Comparison of ENCODE assay signal across 19 cellular contexts in genomic region chr11:69401715-69402114, GRCh38.
DNase-seq lines count a peak whose midpoint lies in the region; TF ChIP-seq lines count a peak whose summit lies in the region.
"Had no signal": no experiment of that assay in that cellular context is flagged by ENCODE, and none has a peak within 500 bp of the region (broad histone marks: within the 10 kb centered on the region; RNA-seq: fewer than 3 reads in every experiment).

No MANE protein-coding gene starts in this region.

- intact Hi-C loops in PC-9 (cut with micrococcal nuclease; ENCODE audit: unreplicated experiment): no loop called here

- H3K36me3 ChIP-seq in Loucy (ENCODE audit: insufficient read depth, low read length): no peaks in the 10 kb centered on the region
- no peaks in the 10 kb centered on the region for H3K36me3 ChIP-seq in mesenchymal stem cell (ENCODE audit: control insufficient read depth in 1 of 2, insufficient read depth in 2 of 2, low read depth in 1 of 2, low read length in 2 of 2)
- no peaks in the 10 kb centered on the region for H3K36me3 ChIP-seq in PC-9 (ENCODE audit: low read depth)
- H3K36me3 ChIP-seq in SJCRH30: no peaks in the 10 kb centered on the region
- H3K36me3 ChIP-seq: sigmoid colon had no signal

- peak overlapping the region; percentile 15 for H2BK15ac ChIP-seq in mesenchymal stem cell (ENCODE audit: low read depth, poor library complexity, severe bottlenecking)

- no TSS peak for BruUV-seq in PC-9 (replicated peaks; lab: Mats Ljungman, UMichigan)

- H3K27ac ChIP-seq in mesenchymal stem cell (ENCODE audit: low read length, poor library complexity, severe bottlenecking): no peak overlapping the region
- H3K27ac ChIP-seq in PC-9: no peak overlapping the region
- no peak overlapping the region for H3K27ac ChIP-seq in SJCRH30
- H3K27ac ChIP-seq: parathyroid adenoma, sigmoid colon had no signal

- H2AFZ ChIP-seq in Loucy (ENCODE audit: low read length) (no peak overlapping the region), mesenchymal stem cell (ENCODE audit: low read depth, low read length) (no peak overlapping the region), PC-9 (no peak overlapping the region)
- H2AFZ ChIP-seq: parathyroid adenoma had no signal

- H2BK12ac ChIP-seq in mesenchymal stem cell (ENCODE audit: low read length in 2 of 2): no peak overlapping the region

- WGBS in mesenchymal stem cell: 85% methylated on average over 5 of the region's 5 CpGs

- no peaks in the 10 kb centered on the region for H3K79me1 ChIP-seq in mesenchymal stem cell (replicated peaks; ENCODE audit: low read length, poor library complexity, severe bottlenecking)

- H2BK120ac ChIP-seq in mesenchymal stem cell (ENCODE audit: low read depth, low read length): no peak overlapping the region

- no peaks in the 10 kb centered on the region for H3K27me3 ChIP-seq in Loucy (ENCODE audit: insufficient read depth, low read length, poor library complexity, severe bottlenecking)
- peaks cover 0 to 4% of the 10 kb centered on the region in 2 experiments for H3K27me3 ChIP-seq in mesenchymal stem cell (ENCODE audit: control insufficient read depth in 1 of 2, insufficient read depth in 1 of 2, low read length in 2 of 2)
- no peaks in the 10 kb centered on the region for H3K27me3 ChIP-seq in PC-9 (ENCODE audit: insufficient read depth, low read depth)
- H3K27me3 ChIP-seq in SJCRH30: no peaks in the 10 kb centered on the region
- H3K27me3 ChIP-seq: sigmoid colon had no signal

- no peak overlapping the region for H4K8ac ChIP-seq in mesenchymal stem cell (ENCODE audit: low read length)

- H3K4ac ChIP-seq in mesenchymal stem cell (ENCODE audit: low read depth in 1 of 2, low read length in 2 of 2): peak overlapping the region in 1 of 2 experiments; percentile 39

- H3K23ac ChIP-seq in mesenchymal stem cell (ENCODE audit: low read length in 2 of 2): no peak overlapping the region

- H3K18ac ChIP-seq in mesenchymal stem cell (ENCODE audit: low read depth in 1 of 2, low read length in 2 of 2): no peak overlapping the region

- no peak overlapping the region for H2BK5ac ChIP-seq in mesenchymal stem cell (ENCODE audit: low read depth, low read length, poor library complexity, severe bottlenecking)

- no peak for TF ChIP-seq CTCF in Loucy (conservative IDR thresholded peaks at IDR 0.05; ENCODE audit: low read length)
- no peak for TF ChIP-seq CTCF in PC-9 (conservative IDR thresholded peaks at IDR 0.05)

- no peak overlapping the region for H3K14ac ChIP-seq in mesenchymal stem cell (ENCODE audit: low read length in 2 of 2)

- H3K9me3 ChIP-seq in Loucy (ENCODE audit: insufficient read depth, low read depth, low read length) (no peaks in the 10 kb centered on the region), mesenchymal stem cell (ENCODE audit: control insufficient read depth, low read length) (peaks cover 15% of the 10 kb centered on the region), PC-9 (ENCODE audit: insufficient read depth, low read depth) (no peaks in the 10 kb centered on the region; the same call in 1 of the 2 replicates), SJCRH30 (replicated peaks) (no peaks in the 10 kb centered on the region; the same call in 1 of the 2 replicates)
- H3K9me3 ChIP-seq: sigmoid colon had no signal

- POLR2A ChIA-PET in PC-9 (lab: Charles Lee; ENCODE audit: unreplicated experiment): no interaction called here

- H3K4me1 ChIP-seq in Loucy (ENCODE audit: insufficient read depth, low read length, poor library complexity, severe bottlenecking) (peaks cover 32% of the 10 kb centered on the region), mesenchymal stem cell (ENCODE audit: control insufficient read depth, insufficient read depth, low read depth, low read length) (peaks cover 24% of the 10 kb centered on the region), PC-9 (replicated peaks; ENCODE audit: insufficient read depth) (peaks cover 11% of the 10 kb centered on the region), SJCRH30 (no peaks in the 10 kb centered on the region)

- H4K20me1 ChIP-seq in Loucy (ENCODE audit: insufficient read depth, low read length, poor library complexity, severe bottlenecking) (no peaks in the 10 kb centered on the region), PC-9 (ENCODE audit: insufficient read depth) (no peaks in the 10 kb centered on the region)

- H2AK5ac ChIP-seq in mesenchymal stem cell (ENCODE audit: low read length, severe bottlenecking): no peak overlapping the region

- H3K9ac ChIP-seq in Loucy (ENCODE audit: low read depth, low read length, poor library complexity, severe bottlenecking) (peak overlapping the region; percentile 51), mesenchymal stem cell (ENCODE audit: low read length) (no peak overlapping the region)
- H3K9ac ChIP-seq: parathyroid adenoma had no signal

- H3K79me2 ChIP-seq in Loucy (ENCODE audit: insufficient read depth, low read length): no peaks in the 10 kb centered on the region
- no peaks in the 10 kb centered on the region for H3K79me2 ChIP-seq in PC-9 (ENCODE audit: low read depth)
- H3K79me2 ChIP-seq: parathyroid adenoma had no signal

- CTCF ChIA-PET in PC-9 (lab: Charles Lee): no interaction called here

- H3K4me3 ChIP-seq in Loucy (ENCODE audit: low read length, poor library complexity, severe bottlenecking) (peak overlapping the region; percentile 20), mesenchymal stem cell (ENCODE audit: insufficient read depth in 1 of 2, low read depth in 1 of 2, low read length in 2 of 2) (no peak overlapping the region), PC-9 (no peak overlapping the region), SJCRH30 (no peak overlapping the region)
- H3K4me3 ChIP-seq: sigmoid colon had no signal

- H3F3A ChIP-seq in Loucy (ENCODE audit: low read depth) (no peaks in the 10 kb centered on the region), PC-9 (ENCODE audit: insufficient read depth, low read depth) (peaks cover 27% of the 10 kb centered on the region)

- H4K91ac ChIP-seq in mesenchymal stem cell (ENCODE audit: low read length): peak overlapping the region; percentile 4

- H3K4me2 ChIP-seq in Loucy (ENCODE audit: low read depth, low read length, poor library complexity, severe bottlenecking): peak overlapping the region; percentile 59
- H3K4me2 ChIP-seq in mesenchymal stem cell (ENCODE audit: low read length, poor library complexity, severe bottlenecking): no peak overlapping the region
- no peak overlapping the region for H3K4me2 ChIP-seq in PC-9

- DNase-seq in GDM1 (lab: John Stamatoyannopoulos, UW): peak; percentile 56
- DNase-seq in RPMI8226: peak; percentile 47
- DNase-seq in mesenchymal stem cell: no peak
- no peak for DNase-seq in PC-9
- no peak for DNase-seq in NCI-H2196 (lab: John Stamatoyannopoulos, UW; ENCODE audit: unreplicated experiment)
- no peak for DNase-seq in SJCRH30
- DNase-seq: activated CD4-positive, CD25-positive, alpha-beta regulatory T cell treated with anti-CD3 and anti-CD28 coated beads, Interleukin-2, amount 50 U/mL, for 72 hours; activated CD8-positive, alpha-beta memory T cell treated with anti-CD3 and anti-CD28 coated beads for 24 hours; activated T-cell treated with anti-CD3 and anti-CD28 coated beads, Interleukin-2, amount 50 U/mL, for 48 hours; DND-41; H7; hypothalamus; islet precursor cell; Karpas-422; NCI-H1417; NCI-H524 treated with DMSO at 0.1 percent for 48 hours; sigmoid colon had no signal

- no peaks in the 10 kb centered on the region for H3K9me2 ChIP-seq in Loucy (replicated peaks; ENCODE audit: low read depth, low read length)
- no peaks in the 10 kb centered on the region for H3K9me2 ChIP-seq in PC-9 (ENCODE audit: insufficient read depth)

Comparison
In these comparisons a context has a peak if more than half of its experiments do, and no peak if none do; other contexts are left out.
1. DNase-seq: peak in GDM1 (single experiment) and RPMI8226 (single experiment); none in mesenchymal stem cell (single experiment), PC-9 (0 of 2), NCI-H2196 (single experiment) and SJCRH30 (0 of 2).